ENCODE assay signal across 8 cellular contexts in genomic region chr10:114026189-114027040, GRCh38. TPM values are rescaled to one million over a fixed set of nuclear protein-coding genes. Genes with fewer than 3 reads are reported as not detected.
DNase-seq lines count a peak whose midpoint lies in the region; TF ChIP-seq lines count a peak whose summit lies in the region.

No MANE protein-coding gene starts in this region.

- peak; percentile 71 for DNase-seq in AG10803 (ENCODE audit: low read depth)
- DNase-seq in H4 (ENCODE audit: low spot score), result peak; percentile 62
- peak; percentile 55 for DNase-seq in RPMI7951 (ENCODE audit: low read depth)
- peak; percentile 72 for DNase-seq in glomerular visceral epithelial cell (ENCODE audit: extremely low spot score)
- DNase-seq in thyroid gland, result no peak
- DNase-seq in anterior cingulate cortex (lab: John Stamatoyannopoulos, UW), result no peak
- no peak for DNase-seq in GF-D8 (lab: John Stamatoyannopoulos, UW)
- DNase-seq in NCI-H774 (lab: John Stamatoyannopoulos, UW), result no peak

- no peak overlapping the region for H3K27ac ChIP-seq in thyroid gland

- no peak for TF ChIP-seq CTCF in AG10803 (conservative IDR thresholded peaks at IDR 0.05; ENCODE audit: low read length)
- no peak for TF ChIP-seq CTCF in thyroid gland (IDR thresholded peaks at IDR 0.05)

- H3K4me1 ChIP-seq in thyroid gland, result peaks cover 0 to 4% of the 10 kb centered on the region in 2 donors

- TF ChIP-seq POLR2A in thyroid gland (IDR thresholded peaks at IDR 0.05), result no peak

- no peaks in the 10 kb centered on the region for H3K36me3 ChIP-seq in thyroid gland

- H3K4me3 ChIP-seq in AG10803 (ENCODE audit: low read length) (no peak overlapping the region), thyroid gland (replicated peaks in 1 of 3) (no peak overlapping the region)

- H3K27me3 ChIP-seq in thyroid gland, result no peaks in the 10 kb centered on the region

- intact Hi-C loops in thyroid gland (cut with DNase I), result no loop called here

- H3K9me3 ChIP-seq in thyroid gland, result no peaks in the 10 kb centered on the region

- WGBS in thyroid gland, 2 donors, result 85 to 87% methylated on average over 7 of the region's 7 CpGs

RNA-seq across cellular contexts. Expression of gene ADRB1, which starts 17.3 kb away (rescaled TPM):
- 1.1 and 1.9 TPM in 2 replicates for total RNA-seq in H4 (2014; rRNA removed; shearing (Covaris generic))
- not detected in 2 replicates for total RNA-seq in RPMI7951 (2014; rRNA removed; shearing (Covaris generic))
- total RNA-seq in thyroid gland, result 1 to 10 TPM in 2 of 4 donors, under 1 TPM in 2; 0.27 to 1.7 (median 0.95) TPM

Comparison
In these comparisons a context has a peak if more than half of its experiments do, and no peak if none do; other contexts are left out.
1. DNase-seq: peak in AG10803 (single experiment), H4 (single experiment), RPMI7951 (single experiment) and glomerular visceral epithelial cell (single experiment); none in thyroid gland (0 of 2), anterior cingulate cortex (0 of 58), GF-D8 (single experiment) and NCI-H774 (single experiment).